18 cellular contexts compared by ENCODE assay signal in the genomic region with DNA sequence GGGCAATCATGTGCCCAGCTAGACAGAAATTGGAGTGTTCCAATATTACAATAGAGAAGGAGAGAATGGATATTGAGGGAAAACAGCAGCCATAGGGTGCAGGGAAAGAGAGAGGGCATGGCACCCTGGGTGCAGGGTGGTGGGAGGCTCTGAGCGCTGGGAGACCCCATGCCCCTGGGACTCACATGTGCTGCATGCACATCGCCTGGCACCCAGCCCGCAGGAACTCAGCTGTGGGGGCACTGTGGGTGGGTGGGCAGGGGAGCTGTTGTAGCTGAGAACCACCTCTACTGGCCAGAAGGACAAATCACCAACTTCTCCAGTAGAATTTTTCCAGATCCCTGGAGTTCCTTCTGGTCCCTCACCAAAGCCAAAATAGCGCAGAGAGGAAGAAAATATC. TPM values are rescaled to one million over a fixed set of nuclear protein-coding genes. Genes with fewer than 3 reads are reported as not detected.
DNase-seq lines count a peak whose midpoint lies in the region; ATAC-seq and TF ChIP-seq lines count a peak whose summit lies in the region.
"Had no signal": no experiment of that assay in that cellular context is flagged by ENCODE, and none has a peak within 500 bp of the region (broad histone marks: within the 10 kb centered on the region; RNA-seq: fewer than 3 reads in every experiment).

No MANE protein-coding gene starts in this region.

- no peaks in the 10 kb centered on the region for H4K20me1 ChIP-seq in SK-N-SH (ENCODE audit: insufficient read depth)

- no peak for ATAC-seq in SK-N-SH treated with all-trans-retinoic acid at 6 μM for 48 hours
- ATAC-seq: CD8-positive, alpha-beta T cell had no signal

- H3K4me3 Mint-ChIP-seq in osteocyte (ENCODE audit: unreplicated experiment) (no peak overlapping the region), type B pancreatic cell (no peak overlapping the region)
- H3K4me3 Mint-ChIP-seq: CD14-positive monocyte; CD8-positive, alpha-beta T cell; H9 had no signal

- H3F3A ChIP-seq in SK-N-SH (replicated peaks; ENCODE audit: insufficient read depth), result no peaks in the 10 kb centered on the region

- peaks cover 5% of the 10 kb centered on the region for H3K4me1 Mint-ChIP-seq in osteocyte (ENCODE audit: unreplicated experiment)
- peaks cover 6% of the 10 kb centered on the region for H3K4me1 Mint-ChIP-seq in type B pancreatic cell (ENCODE audit: unreplicated experiment)

- no peak overlapping the region for H3K4me2 ChIP-seq in SK-N-SH

- no peak overlapping the region for H2AFZ ChIP-seq in SK-N-SH (ENCODE audit: low read depth)

- peaks cover 0 to 10% of the 10 kb centered on the region in 2 experiments; a peak in 1 of 4 replicates for H3K4me1 ChIP-seq in SK-N-SH (ENCODE audit: control insufficient read depth in 1 of 2, insufficient read depth in 2 of 2, low read depth in 1 of 2, low read length in 1 of 2)

- H3K27ac Mint-ChIP-seq in osteocyte (ENCODE audit: unreplicated experiment) (no peak overlapping the region), type B pancreatic cell (no peak overlapping the region)
- H3K27ac Mint-ChIP-seq: CD14-positive monocyte; CD8-positive, alpha-beta T cell; H9 had no signal

- 58% methylated on average over 4 of the region's 4 CpGs for WGBS in SK-N-SH (ENCODE audit: low lambda C conversion rate)

- peaks cover 4% of the 10 kb centered on the region for H3K9me3 ChIP-seq in SK-N-SH

- H3K4me3 ChIP-seq in SK-N-SH (ENCODE audit: low read depth in 2 of 2, low read length in 1 of 2), result no peak overlapping the region

- H3K9me3 Mint-ChIP-seq in osteocyte (ENCODE audit: unreplicated experiment) (peaks cover 6% of the 10 kb centered on the region), type B pancreatic cell (no peaks in the 10 kb centered on the region)

- H3K36me3 Mint-ChIP-seq in osteocyte (ENCODE audit: unreplicated experiment) (no peaks in the 10 kb centered on the region), type B pancreatic cell (no peaks in the 10 kb centered on the region)
- H3K36me3 Mint-ChIP-seq: CD14-positive monocyte; CD8-positive, alpha-beta T cell had no signal

- H3K9ac ChIP-seq in SK-N-SH, result no peak overlapping the region

- no peaks in the 10 kb centered on the region for H3K36me3 ChIP-seq in SK-N-SH (replicated peaks in 1 of 2; ENCODE audit: control insufficient read depth in 1 of 2, insufficient read depth in 2 of 2, low read length in 1 of 2)

- TF ChIP-seq CTCF in SK-N-SH (IDR thresholded peaks at IDR 0.05) (no peak), osteocyte (IDR thresholded peaks at IDR 0.05) (no peak), type B pancreatic cell (conservative IDR thresholded peaks at IDR 0.05) (no peak)

- H3K79me2 ChIP-seq in SK-N-SH (ENCODE audit: insufficient read depth), result no peaks in the 10 kb centered on the region

- TF ChIP-seq EP300 in SK-N-SH (IDR thresholded peaks at IDR 0.05; ENCODE audit: borderline replicate concordance in 1 of 2, low read depth in 1 of 2, low read length in 1 of 2), result no peak

- H3K9me2 ChIP-seq in SK-N-SH, result no peaks in the 10 kb centered on the region

- DNase-seq in SK-N-SH (peak; percentile 4), osteocyte (ENCODE audit: extremely low spot score, unreplicated experiment) (peak; percentile 71), type B pancreatic cell (ENCODE audit: extremely low spot score, unreplicated experiment) (peak; percentile 42), NCI-H1092 treated with DMSO at 0.1 percent for 48 hours (lab: John Stamatoyannopoulos, UW) (no peak)
- peak; percentile 38 for DNase-seq in activated CD8-positive, alpha-beta memory T cell treated with anti-CD3 and anti-CD28 coated beads, Interleukin-2, amount 50 U/mL, for 48 hours
- no peak for DNase-seq in activated CD8-positive, alpha-beta memory T cell treated with anti-CD3 and anti-CD28 coated beads, Interleukin-2, amount 50 U/mL, for 4 hours
- DNase-seq: COR-L47, DMS153, DMS79 treated with DMSO at 0.1 percent for 48 hours, EL, GOT3, H9 had no signal

- H3K27ac ChIP-seq in SK-N-SH (ENCODE audit: low read depth in 2 of 2, low read length in 1 of 2), result no peak overlapping the region
- H3K27ac ChIP-seq: 22Rv1 had no signal

- H3K27me3 ChIP-seq in SK-N-SH (ENCODE audit: insufficient read depth), result peaks cover 16% of the 10 kb centered on the region; the same call in 1 of the 2 replicates

- POLR2A ChIA-PET in SK-N-SH (lab: Yijun Ruan, JAX), result no interaction called here

- H3K27me3 Mint-ChIP-seq in osteocyte (ENCODE audit: unreplicated experiment), result peaks cover 33% of the 10 kb centered on the region
- H3K27me3 Mint-ChIP-seq in type B pancreatic cell, result peaks cover 23% of the 10 kb centered on the region

- CTCF ChIA-PET in SK-N-SH (lab: Yijun Ruan, JAX), result interaction anchor here (1.0 to 13.9 kb wide), 3 partner anchors 42 to 396 kb away, joined by 3 to 273 read pairs (median 7); a partner anchor contains a TSS

- TF ChIP-seq RAD21 in SK-N-SH (IDR thresholded peaks at IDR 0.05; ENCODE audit: low read length), result no peak

TF ChIP-seq in SK-N-SH, 30 proteins besides CTCF, POLR2A, EP300 and RAD21 (continues in another document):
- TF ChIP-seq RCOR1 (IDR thresholded peaks at IDR 0.05; ENCODE audit: low read length) (no peak), TEAD4 (IDR thresholded peaks at IDR 0.05; ENCODE audit: borderline replicate concordance, insufficient read depth) (no peak), SIN3A (IDR thresholded peaks at IDR 0.05; ENCODE audit: borderline replicate concordance, low read depth, low read length) (no peak), GATA2 (CRISPR knock-in tag; IDR thresholded peaks at IDR 0.05) (no peak), NFIC (IDR thresholded peaks at IDR 0.05; ENCODE audit: borderline replicate concordance) (no peak), GABPA (IDR thresholded peaks at IDR 0.05; ENCODE audit: low read depth) (no peak), CHD2 (IDR thresholded peaks at IDR 0.05; ENCODE audit: low read length, partially characterized antibody) (no peak), FOSL2 (IDR thresholded peaks at IDR 0.05; ENCODE audit: borderline replicate concordance, low read depth) (no peak), JUND (IDR thresholded peaks at IDR 0.05) (no peak)
- TF ChIP-seq, protein P1, sequence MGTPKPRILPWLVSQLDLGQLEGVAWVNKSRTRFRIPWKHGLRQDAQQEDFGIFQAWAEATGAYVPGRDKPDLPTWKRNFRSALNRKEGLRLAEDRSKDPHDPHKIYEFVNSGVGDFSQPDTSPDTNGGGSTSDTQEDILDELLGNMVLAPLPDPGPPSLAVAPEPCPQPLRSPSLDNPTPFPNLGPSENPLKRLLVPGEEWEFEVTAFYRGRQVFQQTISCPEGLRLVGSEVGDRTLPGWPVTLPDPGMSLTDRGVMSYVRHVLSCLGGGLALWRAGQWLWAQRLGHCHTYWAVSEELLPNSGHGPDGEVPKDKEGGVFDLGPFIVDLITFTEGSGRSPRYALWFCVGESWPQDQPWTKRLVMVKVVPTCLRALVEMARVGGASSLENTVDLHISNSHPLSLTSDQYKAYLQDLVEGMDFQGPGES (IDR thresholded peaks at IDR 0.05; ENCODE audit: low read depth, low read length), result no peak

TF ChIP-seq in SK-N-SH treated with all-trans-retinoic acid at 6 μM for 48 hours, 23 proteins besides CTCF, POLR2A, EP300 and RAD21:
- no peak for TF ChIP-seq ZFP3 (CRISPR knock-in tag; IDR thresholded peaks at IDR 0.05)
- no peak for TF ChIP-seq GLIS3 (CRISPR knock-in tag; IDR thresholded peaks at IDR 0.05)
- TF ChIP-seq, protein P2, sequence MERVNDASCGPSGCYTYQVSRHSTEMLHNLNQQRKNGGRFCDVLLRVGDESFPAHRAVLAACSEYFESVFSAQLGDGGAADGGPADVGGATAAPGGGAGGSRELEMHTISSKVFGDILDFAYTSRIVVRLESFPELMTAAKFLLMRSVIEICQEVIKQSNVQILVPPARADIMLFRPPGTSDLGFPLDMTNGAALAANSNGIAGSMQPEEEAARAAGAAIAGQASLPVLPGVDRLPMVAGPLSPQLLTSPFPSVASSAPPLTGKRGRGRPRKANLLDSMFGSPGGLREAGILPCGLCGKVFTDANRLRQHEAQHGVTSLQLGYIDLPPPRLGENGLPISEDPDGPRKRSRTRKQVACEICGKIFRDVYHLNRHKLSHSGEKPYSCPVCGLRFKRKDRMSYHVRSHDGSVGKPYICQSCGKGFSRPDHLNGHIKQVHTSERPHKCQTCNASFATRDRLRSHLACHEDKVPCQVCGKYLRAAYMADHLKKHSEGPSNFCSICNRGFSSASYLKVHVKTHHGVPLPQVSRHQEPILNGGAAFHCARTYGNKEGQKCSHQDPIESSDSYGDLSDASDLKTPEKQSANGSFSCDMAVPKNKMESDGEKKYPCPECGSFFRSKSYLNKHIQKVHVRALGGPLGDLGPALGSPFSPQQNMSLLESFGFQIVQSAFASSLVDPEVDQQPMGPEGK (CRISPR knock-in tag; IDR thresholded peaks at IDR 0.05; ENCODE audit: borderline replicate concordance), result no peak
- no peak for TF ChIP-seq ZNF70 (CRISPR knock-in tag; IDR thresholded peaks at IDR 0.05)
- no peak for TF ChIP-seq OSR1 (CRISPR knock-in tag; IDR thresholded peaks at IDR 0.05)
- TF ChIP-seq ZNF8 (CRISPR knock-in tag; IDR thresholded peaks at IDR 0.05), result no peak
- TF ChIP-seq, protein P3, sequence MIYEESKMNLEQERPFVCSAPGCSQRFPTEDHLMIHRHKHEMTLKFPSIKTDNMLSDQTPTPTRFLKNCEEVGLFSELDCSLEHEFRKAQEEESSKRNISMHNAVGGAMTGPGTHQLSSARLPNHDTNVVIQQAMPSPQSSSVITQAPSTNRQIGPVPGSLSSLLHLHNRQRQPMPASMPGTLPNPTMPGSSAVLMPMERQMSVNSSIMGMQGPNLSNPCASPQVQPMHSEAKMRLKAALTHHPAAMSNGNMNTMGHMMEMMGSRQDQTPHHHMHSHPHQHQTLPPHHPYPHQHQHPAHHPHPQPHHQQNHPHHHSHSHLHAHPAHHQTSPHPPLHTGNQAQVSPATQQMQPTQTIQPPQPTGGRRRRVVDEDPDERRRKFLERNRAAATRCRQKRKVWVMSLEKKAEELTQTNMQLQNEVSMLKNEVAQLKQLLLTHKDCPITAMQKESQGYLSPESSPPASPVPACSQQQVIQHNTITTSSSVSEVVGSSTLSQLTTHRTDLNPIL (CRISPR knock-in tag; IDR thresholded peaks at IDR 0.05; ENCODE audit: low read depth), result no peak
- no peak for TF ChIP-seq ISL1 (CRISPR knock-in tag; IDR thresholded peaks at IDR 0.05)
- no peak for TF ChIP-seq SNAI2 (CRISPR knock-in tag; IDR thresholded peaks at IDR 0.05)

RNA-seq across cellular contexts. Expression of a gene that starts 7.2 kb away (rescaled TPM):
- 0.05 and 0.08 TPM in 2 replicates for polyA plus RNA-seq in SK-N-SH (2012; rRNA removed)
- 0.01 TPM in 1 of 2 replicates, not detected in the other for polyA plus RNA-seq in SK-N-SH (2012; cell fraction: cytosol; rRNA removed)
- 0.04 TPM in 1 of 2 replicates, not detected in the other for polyA plus RNA-seq in SK-N-SH (2012; cell fraction: nucleus; rRNA removed)
- total RNA-seq in osteocyte (not detected in 2 replicates), type B pancreatic cell (ENCODE audit: low replicate concordance) (1.1 and 2.5 TPM in 2 replicates)
- total RNA-seq: A673; CD8-positive, alpha-beta T cell; H9 had no signal
- polyA plus RNA-seq: BJ, CD14-positive monocyte had no signal

RNA-seq across cellular contexts. Expression of a gene that starts 24.2 kb away (rescaled TPM):
- 3.3 TPM in 2 replicates for polyA plus RNA-seq in SK-N-SH (2012; rRNA removed)
- 2.0 and 2.3 TPM in 2 replicates for polyA plus RNA-seq in SK-N-SH (2012; cell fraction: cytosol; rRNA removed)
- polyA plus RNA-seq in SK-N-SH (2012; cell fraction: nucleus; rRNA removed), result 8.1 and 8.2 TPM in 2 replicates
- 25.9 and 26.3 TPM in 2 replicates for total RNA-seq in osteocyte
- total RNA-seq in type B pancreatic cell (ENCODE audit: low replicate concordance), result 5.1 and 11.9 TPM in 2 replicates

Comparison
In these comparisons a context has a peak if more than half of its experiments do, and no peak if none do; other contexts are left out.
1. DNase-seq: peak in SK-N-SH (single experiment), activated CD8-positive, alpha-beta memory T cell treated with anti-CD3 and anti-CD28 coated beads, Interleukin-2, amount 50 U/mL, for 48 hours (single experiment), osteocyte (single experiment) and type B pancreatic cell (single experiment); none in activated CD8-positive, alpha-beta memory T cell treated with anti-CD3 and anti-CD28 coated beads, Interleukin-2, amount 50 U/mL, for 4 hours (single experiment) and NCI-H1092 treated with DMSO at 0.1 percent for 48 hours (single experiment).